ENCODE assay signal across 29 cellular contexts in the genomic region with DNA sequence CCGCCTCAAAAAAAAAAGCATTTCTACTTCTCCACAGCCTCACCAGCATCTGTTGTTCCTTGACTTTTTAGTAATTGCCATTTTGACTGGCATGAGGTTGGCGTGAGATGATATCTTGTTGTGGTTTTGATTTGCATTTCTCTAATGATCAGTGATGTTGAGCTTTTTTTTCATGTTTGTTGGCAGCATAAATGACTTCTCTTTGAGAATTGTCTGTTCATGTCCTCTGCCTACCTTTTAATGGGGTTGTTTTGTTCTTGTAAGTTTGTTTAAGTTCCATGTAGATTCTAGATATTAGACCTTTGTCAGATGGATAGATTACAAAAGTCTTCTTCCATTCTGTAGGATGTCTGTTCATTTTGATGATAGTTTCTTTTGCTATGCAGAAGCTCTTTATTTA.
"Had no signal": no experiment of that assay in that cellular context is flagged by ENCODE, and none has a peak within 500 bp of the region (broad histone marks: within the 10 kb centered on the region; RNA-seq: fewer than 3 reads in every experiment).

No MANE protein-coding gene starts in this region.

- DNase-seq: activated CD4-positive, alpha-beta memory T cell treated with anti-CD3 and anti-CD28 coated beads, Interleukin-2, amount 10 ng/mL, durations not matched to agents 7 days and 5 days; activated CD4-positive, alpha-beta T cell treated with anti-CD3 and anti-CD28 coated beads for 1 hour; activated CD4-positive, alpha-beta T cell treated with anti-CD3 and anti-CD28 coated beads for 36 hours; activated CD4-positive, alpha-beta T cell treated with anti-CD3 and anti-CD28 coated beads for 48 hours; activated CD4-positive, alpha-beta T cell treated with anti-CD3 and anti-CD28 coated beads, Interleukin-2, amount 10 ng/mL, durations not matched to agents 7 days and 5 days; activated CD4-positive, alpha-beta T cell treated with anti-CD3 and anti-CD28 coated beads, Interleukin-2, amount 50 U/mL, for 48 hours; activated CD4-positive, CD25-positive, alpha-beta regulatory T cell; activated CD8-positive, alpha-beta memory T cell treated with anti-CD3 and anti-CD28 coated beads for 24 hours; activated CD8-positive, alpha-beta memory T cell treated with anti-CD3 and anti-CD28 coated beads, Interleukin-2, amount 10 ng/mL, durations not matched to agents 7 days and 5 days; activated CD8-positive, alpha-beta memory T cell treated with anti-CD3 and anti-CD28 coated beads, Interleukin-2, amount 50 U/mL, for 48 hours; activated CD8-positive, alpha-beta T cell treated with anti-CD3 and anti-CD28 coated beads, Interleukin-2, amount 10 ng/mL, durations not matched to agents 7 days and 5 days; activated effector memory CD4-positive, alpha-beta T cell treated with Interleukin-2 at 50 U/mL for 16 hours; activated gamma-delta T cell treated with Interleukin-2 at 50 U/mL for 16 hours; activated naive CD4-positive, alpha-beta T cell; activated naive CD4-positive, alpha-beta T cell treated with anti-CD3 and anti-CD28 coated beads for 36 hours; activated naive CD4-positive, alpha-beta T cell treated with anti-CD3 and anti-CD28 coated beads, Interleukin-2, amount 50 U/mL, for 16 hours; activated naive CD8-positive, alpha-beta T cell treated with anti-CD3 and anti-CD28 coated beads for 36 hours; activated T-cell treated with anti-CD3 and anti-CD28 coated beads, Interleukin-2, amount 50 U/mL, for 24 hours; activated T-cell treated with anti-CD3 and anti-CD28 coated beads, Interleukin-2, amount 50 U/mL, for 48 hours; adrenal gland; amniotic stem cell; aorta; body of pancreas; brain microvascular endothelial cell; central memory CD4-positive, alpha-beta T cell; T-helper 2 cell; T-helper 9 cell; WERI-Rb-1 had no signal

- H3K4me3 ChIP-seq: adrenal gland, body of pancreas, breast epithelium had no signal

- H3K9me3 ChIP-seq: adrenal gland, body of pancreas, breast epithelium had no signal

- H3K27me3 ChIP-seq: adrenal gland, body of pancreas, brain microvascular endothelial cell, breast epithelium had no signal

- H3K36me3 ChIP-seq: adrenal gland, brain microvascular endothelial cell, breast epithelium, WERI-Rb-1 had no signal

- H3K27ac ChIP-seq: adrenal gland, body of pancreas, brain microvascular endothelial cell, breast epithelium, WERI-Rb-1 had no signal

- H3K4me1 ChIP-seq: adrenal gland, breast epithelium had no signal
